In genomic region chr6:32195902-32196681, GRCh38 we compare ENCODE assay signal across 8 cellular contexts. TPM values are rescaled to one million over a fixed set of nuclear protein-coding genes. Genes with fewer than 3 reads are reported as not detected.
A peak's percentile ranks its signal among the peaks of the same experiment; 100 is the strongest.
DNase-seq lines count a peak whose midpoint lies in the region; ATAC-seq and TF ChIP-seq lines count a peak whose summit lies in the region.

No MANE protein-coding gene starts in this region.

- TSS peak; percentile 91 for BruUV-seq in MCF 10A (replicated peaks; lab: Mats Ljungman, UMichigan)

- H3K36me3 ChIP-seq in iPS-18a (ENCODE audit: control insufficient read depth, low read depth, low read length) (no peaks in the 10 kb centered on the region), sigmoid colon (no peaks in the 10 kb centered on the region)

- H3K27ac ChIP-seq in iPS-18a (ENCODE audit: low read length) (peak overlapping the region; percentile 94), sigmoid colon (peak overlapping the region; percentile 93 to 100 (median 100))

- 0% methylated on average over 58 of the region's 58 CpGs for WGBS in sigmoid colon, 2 donors

- POLR2A ChIA-PET in MCF 10A (lab: Yijun Ruan, JAX): interaction anchor here (0.5 to 5.9 kb wide), 38 partner anchors 8 to 1235 kb away, joined by 3 to 112 read pairs (median 4); partner anchors contain the start of genes AGPAT1, ATF6B, BAG6 and BRD2

- no peaks in the 10 kb centered on the region for H3K27me3 Mint-ChIP-seq in MCF 10A (ENCODE audit: insufficient read depth, unreplicated experiment)

- peak overlapping the region; percentile 98 for H3K27ac Mint-ChIP-seq in MCF 10A (ENCODE audit: low read depth, unreplicated experiment)

- H3K4me1 ChIP-seq in iPS-18a (ENCODE audit: control insufficient read depth, low read depth, low read length) (peaks cover 28% of the 10 kb centered on the region), sigmoid colon (peaks cover 0 to 31% (median 27%) of the 10 kb centered on the region in 4 donors)

- peak overlapping the region; percentile 96 for H3K9ac ChIP-seq in iPS-18a (ENCODE audit: low read length)

- intact Hi-C loops in MCF 10A (cut with micrococcal nuclease) (loop anchor here (1.0 kb wide), 2 partner anchors 18 to 77 kb away; partner anchors contain the start of gene RNF5), sigmoid colon (cut with DNase I) (loop anchor here (1.0 to 10.0 kb wide), 8 partner anchors 44 to 1219 kb away; partner anchors contain the start of genes BAG6, BRD2, CUTA and DXO)

- TF ChIP-seq EP300 in sigmoid colon (IDR thresholded peaks at IDR 0.05): peak in 2 of 4 donors; percentile 77 to 91

- peak; percentile 20 for ATAC-seq in HG02642 (IDR thresholded peaks at IDR 0.05; ENCODE audit: poor library complexity, unreplicated experiment)

- no peaks in the 10 kb centered on the region for H3K36me3 Mint-ChIP-seq in MCF 10A (ENCODE audit: insufficient read depth, unreplicated experiment)

- TF ChIP-seq CTCF in MCF 10A (IDR thresholded peaks at IDR 0.05; ENCODE audit: unreplicated experiment): no peak
- TF ChIP-seq CTCF in sigmoid colon (IDR thresholded peaks at IDR 0.05): no peak

- H3K27me3 ChIP-seq in iPS-18a (ENCODE audit: control insufficient read depth, insufficient read depth, low read length) (no peaks in the 10 kb centered on the region), sigmoid colon (no peaks in the 10 kb centered on the region)

- CTCF ChIA-PET in MCF 10A (lab: Yijun Ruan, JAX): interaction anchor here (0.6 to 1.3 kb wide), 10 partner anchors 17 to 834 kb away, joined by 3 to 5 read pairs (median 4); partner anchors contain the start of genes AGPAT1, PSMB9 and TAP1

- peak; percentile 82 for DNase-seq in DMS 273 (lab: John Stamatoyannopoulos, UW; ENCODE audit: unreplicated experiment)
- DNase-seq in DMS 273 treated with DMSO at 0.1 percent for 48 hours (lab: John Stamatoyannopoulos, UW): no peak
- DNase-seq in NCI-H1092 treated with DMSO at 0.1 percent for 48 hours (lab: John Stamatoyannopoulos, UW): peak; percentile 68
- peak; percentile 20 to 67 (median 37) for DNase-seq in T-helper 2 cell
- peak; percentile 41 for DNase-seq in MCF 10A (ENCODE audit: unreplicated experiment)
- peak; percentile 97 for DNase-seq in sigmoid colon

- peaks cover 12% of the 10 kb centered on the region for H3K4me1 Mint-ChIP-seq in MCF 10A (ENCODE audit: insufficient read depth, unreplicated experiment)

- no peaks in the 10 kb centered on the region for H3K9me3 Mint-ChIP-seq in MCF 10A (ENCODE audit: unreplicated experiment)

- no peaks in the 10 kb centered on the region for H3K9me3 ChIP-seq in iPS-18a (ENCODE audit: control insufficient read depth, low read depth, low read length)
- no peaks in the 10 kb centered on the region for H3K9me3 ChIP-seq in sigmoid colon

- H3K4me3 Mint-ChIP-seq in MCF 10A (ENCODE audit: unreplicated experiment): peak overlapping the region; percentile 93

- H3K4me3 ChIP-seq in iPS-18a (ENCODE audit: low read length) (peak overlapping the region; percentile 77), sigmoid colon (peak overlapping the region; percentile 68 to 91 (median 82))

- TF ChIP-seq POLR2A in sigmoid colon (IDR thresholded peaks at IDR 0.05): peak; percentile 99

RNA-seq across cellular contexts. Expression of gene GPSM3, which starts 3.6 kb away (rescaled TPM):
- total RNA-seq in MCF 10A (2022): 0.71 and 0.84 TPM in 2 replicates
- 10 to 100 TPM in 3 of 4 donors, 1 to 10 TPM in 1; 5.0 to 13.3 (median 10.4) TPM for total RNA-seq in sigmoid colon
- polyA plus RNA-seq in sigmoid colon: 10 to 100 TPM; 15.5 to 56.2 (median 15.6) TPM

RNA-seq across cellular contexts. Expression of gene PBX2, which starts 6.1 kb away (rescaled TPM):
- total RNA-seq in MCF 10A (2022) (48.1 and 49.2 TPM in 2 replicates), sigmoid colon (10 to 100 TPM; 53.6 to 67.7 (median 57.0) TPM)
- polyA plus RNA-seq in sigmoid colon: 10 to 100 TPM; 16.6 to 55.2 (median 19.8) TPM

RNA-seq across cellular contexts. Expression of gene AGER, which starts 12.0 kb away (rescaled TPM):
- total RNA-seq in MCF 10A (2022) (8.0 and 8.4 TPM in 2 replicates), sigmoid colon (1 to 10 TPM; 1.9 to 8.9 (median 5.3) TPM)
- polyA plus RNA-seq in sigmoid colon: 10 to 100 TPM in 1 of 3 donors, 1 to 10 TPM in 1, not detected in 1; 2.4 to 10.6 TPM

RNA-seq across cellular contexts. Expression of gene RNF5, which starts 17.9 kb away (rescaled TPM):
- total RNA-seq in MCF 10A (2022): 28.1 and 29.6 TPM in 2 replicates
- 100 to 1,000 TPM in 2 of 4 donors, 10 to 100 TPM in 2; 61.5 to 118 (median 95.1) TPM for total RNA-seq in sigmoid colon
- polyA plus RNA-seq in sigmoid colon: 100 to 1,000 TPM in 2 of 3 donors, 10 to 100 TPM in 1; 95.2 to 220 (median 189) TPM

RNA-seq across cellular contexts. Expression of gene AGPAT1, which starts 20.2 kb away (rescaled TPM):
- total RNA-seq in MCF 10A (2022): 37.8 and 43.4 TPM in 2 replicates
- total RNA-seq in sigmoid colon: 10 to 100 TPM; 32.4 to 45.7 (median 36.5) TPM
- polyA plus RNA-seq in sigmoid colon: 10 to 100 TPM; 36.6 to 54.2 (median 37.9) TPM
